Comparison of ENCODE assay signal across 14 cellular contexts in the genomic region with DNA sequence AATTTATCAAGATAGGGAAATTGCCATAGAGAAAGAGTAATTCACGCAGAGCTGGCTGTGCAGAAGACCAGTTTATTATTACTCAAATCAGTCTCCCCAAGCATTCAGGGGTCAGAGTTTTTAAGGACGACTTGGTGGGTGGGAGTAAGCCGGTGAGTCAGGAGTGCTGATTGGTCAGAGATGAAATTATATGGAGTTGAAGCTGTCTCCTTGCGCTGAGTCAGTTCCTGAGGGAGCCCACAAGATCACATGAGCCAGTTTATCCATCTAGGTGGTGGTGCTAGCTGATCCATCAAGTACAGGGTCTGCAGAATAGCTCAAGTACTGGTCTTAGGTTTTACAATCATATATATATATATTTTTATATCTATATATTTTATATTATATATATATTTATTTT. TPM values are rescaled to one million over a fixed set of nuclear protein-coding genes. Genes with fewer than 3 reads are reported as not detected.
DNase-seq lines count a peak whose midpoint lies in the region; ATAC-seq, FAIRE-seq and TF ChIP-seq lines count a peak whose summit lies in the region.
"Had no signal": no experiment of that assay in that cellular context is flagged by ENCODE, and none has a peak within 500 bp of the region (broad histone marks: within the 10 kb centered on the region; RNA-seq: fewer than 3 reads in every experiment).

No MANE protein-coding gene starts in this region.

- no peak for TF ChIP-seq POLR2A in Peyer's patch (IDR thresholded peaks at IDR 0.05)

- no peaks in the 10 kb centered on the region for H3K4me1 ChIP-seq in Peyer's patch

- H3K27me3 Mint-ChIP-seq in activated CD8-positive, alpha-beta memory T cell treated with anti-CD3 and anti-CD28 coated beads, Interleukin-2, amount 10 ng/mL, durations not matched to agents 7 days and 5 days: no peaks in the 10 kb centered on the region
- H3K27me3 Mint-ChIP-seq: stimulated activated memory B cell treated with anti-CD40 and anti-IgM and Interleukin-4, amounts not matched to agents 10 μg/mL and 1 μg/mL and 100 μg/mL, for 72 hours had no signal

- no peak for FAIRE-seq in RCC 7860 (lab: Jason Lieb, UNC)
- FAIRE-seq: endometrium, HepG2 had no signal

- CTCF ChIA-PET in activated CD8-positive, alpha-beta memory T cell treated with anti-CD3 and anti-CD28 coated beads, Interleukin-2, amount 10 ng/mL, durations not matched to agents 7 days and 5 days (lab: Charles Lee): interaction anchor here (1.0 to 1.1 kb wide), 3 partner anchors 15 to 84 kb away, joined by 3 to 5 read pairs (median 4); no protein-coding TSS in a partner anchor

- no peak overlapping the region for H3K4me3 Mint-ChIP-seq in activated CD8-positive, alpha-beta memory T cell treated with anti-CD3 and anti-CD28 coated beads, Interleukin-2, amount 10 ng/mL, durations not matched to agents 7 days and 5 days
- H3K4me3 Mint-ChIP-seq: immature natural killer cell; nephron; stimulated activated memory B cell treated with anti-CD40 and anti-IgM and Interleukin-4, amounts not matched to agents 10 μg/mL and 1 μg/mL and 100 μg/mL, for 72 hours had no signal

- TF ChIP-seq CTCF in epithelial cell of proximal tubule (conservative IDR thresholded peaks at IDR 0.05; ENCODE audit: low read depth, low read length) (no peak), Peyer's patch (IDR thresholded peaks at IDR 0.05) (no peak)

- no peaks in the 10 kb centered on the region for H3K36me3 Mint-ChIP-seq in activated CD8-positive, alpha-beta memory T cell treated with anti-CD3 and anti-CD28 coated beads, Interleukin-2, amount 10 ng/mL, durations not matched to agents 7 days and 5 days
- H3K36me3 Mint-ChIP-seq: immature natural killer cell; stimulated activated memory B cell treated with anti-CD40 and anti-IgM and Interleukin-4, amounts not matched to agents 10 μg/mL and 1 μg/mL and 100 μg/mL, for 72 hours had no signal

- no peaks in the 10 kb centered on the region for H3K36me3 ChIP-seq in Peyer's patch

- DNase-seq in activated CD8-positive, alpha-beta memory T cell treated with anti-CD3 and anti-CD28 coated beads, Interleukin-2, amount 10 ng/mL, durations not matched to agents 7 days and 5 days: peak; percentile 41
- DNase-seq in activated CD8-positive, alpha-beta memory T cell treated with anti-CD3 and anti-CD28 coated beads, Interleukin-2, amount 50 U/mL, for 48 hours: no peak
- DNase-seq in RCC 7860 (ENCODE audit: low spot score): peak; percentile 37
- peak; percentile 49 for DNase-seq in epithelial cell of proximal tubule (ENCODE audit: low read depth)
- peak; percentile 24 for DNase-seq in stimulated activated naive CD8-positive, alpha-beta T cell treated with anti-CD3 and anti-CD28 coated beads, Interleukin-15, Interleukin-2, amounts not matched to agents 100 U/mL and 50 U/mL, for 24 hours
- DNase-seq in Peyer's patch: no peak
- DNase-seq: activated CD4-positive, alpha-beta T cell treated with anti-CD3 and anti-CD28 coated beads, Interleukin-2, amount 50 U/mL, for 1 hour; immature natural killer cell had no signal

- no peak overlapping the region for H3K27ac ChIP-seq in Peyer's patch

- peak; percentile 27 for ATAC-seq in activated CD8-positive, alpha-beta memory T cell treated with anti-CD3 and anti-CD28 coated beads, Interleukin-2, amount 10 ng/mL, durations not matched to agents 7 days and 5 days
- peak; percentile 92 for ATAC-seq in stimulated activated naive CD8-positive, alpha-beta T cell treated with anti-CD3 and anti-CD28 coated beads, Interleukin-15, Interleukin-2, amounts not matched to agents 100 U/mL and 50 U/mL, for 24 hours
- ATAC-seq in HG02763 (IDR thresholded peaks at IDR 0.05; ENCODE audit: unreplicated experiment) (no peak), HG03378 (IDR thresholded peaks at IDR 0.05; ENCODE audit: unreplicated experiment) (no peak)
- ATAC-seq: HepG2; stimulated activated memory B cell treated with anti-CD40 and anti-IgM and Interleukin-4, amounts not matched to agents 10 μg/mL and 1 μg/mL and 100 μg/mL, for 72 hours had no signal

- no peaks in the 10 kb centered on the region for H3K9me3 Mint-ChIP-seq in activated CD8-positive, alpha-beta memory T cell treated with anti-CD3 and anti-CD28 coated beads, Interleukin-2, amount 10 ng/mL, durations not matched to agents 7 days and 5 days (ENCODE audit: low read depth)
- H3K9me3 Mint-ChIP-seq: nephron; stimulated activated memory B cell treated with anti-CD40 and anti-IgM and Interleukin-4, amounts not matched to agents 10 μg/mL and 1 μg/mL and 100 μg/mL, for 72 hours had no signal

- no peaks in the 10 kb centered on the region for H3K9me3 ChIP-seq in Peyer's patch

- H3K4me1 Mint-ChIP-seq in activated CD8-positive, alpha-beta memory T cell treated with anti-CD3 and anti-CD28 coated beads, Interleukin-2, amount 10 ng/mL, durations not matched to agents 7 days and 5 days: peaks cover 3% of the 10 kb centered on the region
- H3K4me1 Mint-ChIP-seq: immature natural killer cell; nephron; stimulated activated memory B cell treated with anti-CD40 and anti-IgM and Interleukin-4, amounts not matched to agents 10 μg/mL and 1 μg/mL and 100 μg/mL, for 72 hours had no signal

- H3K4me3 ChIP-seq in epithelial cell of proximal tubule (ENCODE audit: low read depth, low read length) (no peak overlapping the region), Peyer's patch (no peak overlapping the region)

- H3K27ac Mint-ChIP-seq in activated CD8-positive, alpha-beta memory T cell treated with anti-CD3 and anti-CD28 coated beads, Interleukin-2, amount 10 ng/mL, durations not matched to agents 7 days and 5 days: no peak overlapping the region
- H3K27ac Mint-ChIP-seq: nephron; stimulated activated memory B cell treated with anti-CD40 and anti-IgM and Interleukin-4, amounts not matched to agents 10 μg/mL and 1 μg/mL and 100 μg/mL, for 72 hours had no signal

- H3K27me3 ChIP-seq in Peyer's patch: no peaks in the 10 kb centered on the region

RNA-seq across cellular contexts. Expression of a gene that starts 6.0 kb away (rescaled TPM):
- not detected for total RNA-seq in activated CD8-positive, alpha-beta memory T cell treated with anti-CD3 and anti-CD28 coated beads, Interleukin-2, amount 10 ng/mL, durations not matched to agents 7 days and 5 days
- total RNA-seq in epithelial cell of proximal tubule (not detected in 2 replicates), Peyer's patch (not detected)

RNA-seq across cellular contexts. Expression of a gene that starts 46.9 kb away (rescaled TPM):
- 1 to 10 TPM; 3.2 to 3.9 TPM for total RNA-seq in activated CD8-positive, alpha-beta memory T cell treated with anti-CD3 and anti-CD28 coated beads, Interleukin-2, amount 10 ng/mL, durations not matched to agents 7 days and 5 days
- total RNA-seq in epithelial cell of proximal tubule (2.7 and 3.6 TPM in 2 replicates), Peyer's patch (1 to 10 TPM; 2.4 to 4.0 (median 3.0) TPM)

Comparison
In these comparisons a context has a peak if more than half of its experiments do, and no peak if none do; other contexts are left out.
1. DNase-seq: peak in activated CD8-positive, alpha-beta memory T cell treated with anti-CD3 and anti-CD28 coated beads, Interleukin-2, amount 10 ng/mL, durations not matched to agents 7 days and 5 days (single experiment), RCC 7860 (single experiment), epithelial cell of proximal tubule (single experiment) and stimulated activated naive CD8-positive, alpha-beta T cell treated with anti-CD3 and anti-CD28 coated beads, Interleukin-15, Interleukin-2, amounts not matched to agents 100 U/mL and 50 U/mL, for 24 hours (single experiment); none in activated CD8-positive, alpha-beta memory T cell treated with anti-CD3 and anti-CD28 coated beads, Interleukin-2, amount 50 U/mL, for 48 hours (single experiment) and Peyer's patch (0 of 3).
2. ATAC-seq: peak in activated CD8-positive, alpha-beta memory T cell treated with anti-CD3 and anti-CD28 coated beads, Interleukin-2, amount 10 ng/mL, durations not matched to agents 7 days and 5 days (single experiment) and stimulated activated naive CD8-positive, alpha-beta T cell treated with anti-CD3 and anti-CD28 coated beads, Interleukin-15, Interleukin-2, amounts not matched to agents 100 U/mL and 50 U/mL, for 24 hours (single experiment); none in HG02763 (single experiment) and HG03378 (single experiment).